In genomic region chr5:147789820-147790219, GRCh38 we compare ENCODE assay signal across 33 cellular contexts. TPM values are rescaled to one million over a fixed set of nuclear protein-coding genes. Genes with fewer than 3 reads are reported as not detected.
"Had no signal": no experiment of that assay in that cellular context is flagged by ENCODE, and none has a peak within 500 bp of the region (broad histone marks: within the 10 kb centered on the region; RNA-seq: fewer than 3 reads in every experiment).

No MANE protein-coding gene starts in this region.

- H3K4me1 ChIP-seq: pancreas, psoas muscle, spleen, suprapubic skin, testis, tibial artery, transverse colon, upper lobe of right lung, uterus had no signal

- DNase-seq: naive thymus-derived CD8-positive, alpha-beta T cell; nephron progenitor cell; nucleus accumbens; pancreas; posterior cingulate gyrus; psoas muscle; right cardiac atrium; right lobe of liver; spleen; stimulated activated CD4-positive, alpha-beta T cell treated with anti-CD3 and anti-CD28 coated beads, Interleukin-12 subunit alpha, Interleukin-12 subunit beta, amount 100 ng/mL, for 4 hours; stimulated activated CD4-positive, alpha-beta T cell treated with anti-CD3 and anti-CD28 coated beads, Interleukin-1b, Interleukin-23, amount 100 ng/mL, for 48 hours; stimulated activated CD4-positive, alpha-beta T cell treated with anti-CD3 and anti-CD28 coated beads, Interleukin-4, amount 100 ng/mL, for 1 hour; stimulated activated CD4-positive, alpha-beta T cell treated with anti-CD3 and anti-CD28 coated beads, Interleukin-4, amount 100 ng/mL, for 4 hours; stimulated activated CD8-positive, alpha-beta memory T cell treated with anti-CD3 and anti-CD28 coated beads, Interleukin-4, amount 100 ng/mL, for 48 hours; stimulated activated naive CD4-positive, alpha-beta T cell; stimulated activated naive CD8-positive, alpha-beta T cell treated with anti-CD3 and anti-CD28 coated beads, Interleukin-15, amount 100 ng/mL, for 72 hours; stimulated activated naive CD8-positive, alpha-beta T cell treated with anti-CD3 and anti-CD28 coated beads, Interleukin-15, Interleukin-2, amounts not matched to agents 100 U/mL and 50 U/mL, for 24 hours; substantia nigra; testis; tibial artery; transverse colon; upper lobe of right lung; uterus had no signal

- ATAC-seq: naive thymus-derived CD8-positive, alpha-beta T cell; natural killer cell treated with Interleukin-12 subunit alpha and Interleukin-12 subunit beta and Interleukin-15 and Interleukin-18, amount 100 ng/mL, for 72 hours; pancreas; psoas muscle; right cardiac atrium; right lobe of liver; stimulated activated memory B cell treated with anti-CD40 and anti-IgM and Interleukin-4, amounts not matched to agents 10 μg/mL and 1 μg/mL and 100 μg/mL, for 72 hours; stimulated activated naive CD8-positive, alpha-beta T cell treated with anti-CD3 and anti-CD28 coated beads, Interleukin-15, amount 100 ng/mL, for 72 hours; stimulated activated naive CD8-positive, alpha-beta T cell treated with anti-CD3 and anti-CD28 coated beads, Interleukin-15, Interleukin-2, amounts not matched to agents 100 U/mL and 50 U/mL, for 24 hours; upper lobe of right lung had no signal

- H3K27ac ChIP-seq: neutrophil, pancreas, psoas muscle, right lobe of liver, skin epidermis, spleen, suprapubic skin, testis, tibial artery, transverse colon, upper lobe of right lung, uterus had no signal

- H3K9me3 ChIP-seq: neutrophil, pancreas, psoas muscle, right lobe of liver, spleen, suprapubic skin, testis, tibial artery, transverse colon, upper lobe of right lung, uterus had no signal

- H3K27me3 ChIP-seq: neutrophil, pancreas, right lobe of liver, spleen, suprapubic skin, testis, tibial artery, transverse colon, upper lobe of right lung, uterus had no signal

- FAIRE-seq: pancreas had no signal

- H3K4me2 ChIP-seq: smooth muscle cell had no signal

- H3K36me3 ChIP-seq: neutrophil, pancreas, right lobe of liver, spleen, suprapubic skin, tibial artery, transverse colon, upper lobe of right lung, uterus had no signal

- H3K4me3 ChIP-seq: pancreas, psoas muscle, right lobe of liver, skin epidermis, smooth muscle cell, spleen, suprapubic skin, testis, tibial artery, transverse colon, upper lobe of right lung, uterus had no signal

RNA-seq across cellular contexts. Expression of gene JAKMIP2, which starts 7.3 kb away (rescaled TPM):
- total RNA-seq: renal cortical epithelial cell had no signal

RNA-seq across cellular contexts. Expression of gene SPINK1, which starts 41.7 kb away (rescaled TPM):
- total RNA-seq: naive thymus-derived CD8-positive, alpha-beta T cell; natural killer cell treated with Interleukin-12 subunit alpha and Interleukin-12 subunit beta and Interleukin-15 and Interleukin-18, amount 100 ng/mL, for 72 hours; neural crest cell; omental fat pad; osteocyte; smooth muscle cell; testis; upper lobe of right lung; uterus had no signal
- polyA plus RNA-seq: naive thymus-derived CD8-positive, alpha-beta T cell had no signal
